Comparison of ENCODE assay signal across 26 cellular contexts in genomic region chr2:61350777-61351176, GRCh38.
A peak's percentile ranks its signal among the peaks of the same experiment; 100 is the strongest.
DNase-seq lines count a peak whose midpoint lies in the region; ATAC-seq and TF ChIP-seq lines count a peak whose summit lies in the region.
"Had no signal": no experiment of that assay in that cellular context is flagged by ENCODE, and none has a peak within 500 bp of the region (broad histone marks: within the 10 kb centered on the region; RNA-seq: fewer than 3 reads in every experiment).

No MANE protein-coding gene starts in this region.

- ATAC-seq in left lung (peak; percentile 71), GM19035 (IDR thresholded peaks at IDR 0.05; ENCODE audit: unreplicated experiment) (no peak)
- ATAC-seq: A549, GM12878 had no signal

- H3K4me3 ChIP-seq in left lung (no peak overlapping the region), OCI-LY7 (ENCODE audit: low read depth, low read length, poor library complexity, severe bottlenecking) (no peak overlapping the region)
- H3K4me3 ChIP-seq: A549, BLaER1, GM12878 had no signal

- H4K20me1 ChIP-seq in OCI-LY7 (ENCODE audit: insufficient read depth, low read length), result no peaks in the 10 kb centered on the region

- no peaks in the 10 kb centered on the region for H3K27me3 ChIP-seq in left lung
- H3K27me3 ChIP-seq: BE2C, BLaER1 had no signal

- no peak overlapping the region for H2AFZ ChIP-seq in OCI-LY7 (ENCODE audit: low read length)

- TF ChIP-seq CTCF in HFFc6 (IDR thresholded peaks at IDR 0.05) (no peak), chondrocyte (IDR thresholded peaks at IDR 0.05) (no peak), left lung (IDR thresholded peaks at IDR 0.05) (no peak), OCI-LY7 (conservative IDR thresholded peaks at IDR 0.05; ENCODE audit: low read length) (no peak)

- H3K79me2 ChIP-seq in OCI-LY7 (ENCODE audit: insufficient read depth, low read depth, low read length), result peaks cover 66% of the 10 kb centered on the region

- H3K36me3 ChIP-seq in left lung (peaks cover 0 to 63% of the 10 kb centered on the region in 2 donors), OCI-LY7 (ENCODE audit: insufficient read depth, low read length) (peaks cover 93% of the 10 kb centered on the region)

- no peaks in the 10 kb centered on the region for H3K9me2 ChIP-seq in OCI-LY7 (ENCODE audit: insufficient read depth, low read length)

- H3K27me3 Mint-ChIP-seq in activated T-cell treated with anti-CD3 and anti-CD28 coated beads, Interleukin-2, amount 50 U/mL, for 24 hours, result no peaks in the 10 kb centered on the region
- H3K27me3 Mint-ChIP-seq in HFFc6 (ENCODE audit: insufficient read depth) (no peaks in the 10 kb centered on the region), chondrocyte (ENCODE audit: low read depth) (no peaks in the 10 kb centered on the region)
- H3K27me3 Mint-ChIP-seq: CD4-positive, alpha-beta memory T cell; CD4-positive, CD25-positive, alpha-beta regulatory T cell; CD8-positive, alpha-beta memory T cell had no signal

- H3K4me3 Mint-ChIP-seq in activated T-cell treated with anti-CD3 and anti-CD28 coated beads, Interleukin-2, amount 50 U/mL, for 24 hours, result no peak overlapping the region
- H3K4me3 Mint-ChIP-seq in HFFc6 (no peak overlapping the region), chondrocyte (ENCODE audit: unreplicated experiment) (no peak overlapping the region)
- H3K4me3 Mint-ChIP-seq: CD14-positive monocyte; CD4-positive, alpha-beta memory T cell; CD4-positive, CD25-positive, alpha-beta regulatory T cell; CD8-positive, alpha-beta memory T cell had no signal

- no TSS peak for BruUV-seq in OCI-LY7 (replicated peaks; lab: Mats Ljungman, UMichigan)

- peaks cover 8% of the 10 kb centered on the region for H3K9me3 Mint-ChIP-seq in activated T-cell treated with anti-CD3 and anti-CD28 coated beads, Interleukin-2, amount 50 U/mL, for 24 hours
- H3K9me3 Mint-ChIP-seq in HFFc6 (peaks cover 9% of the 10 kb centered on the region), chondrocyte (ENCODE audit: low read depth) (peaks cover 13% of the 10 kb centered on the region)

- H3K36me3 Mint-ChIP-seq in activated T-cell treated with anti-CD3 and anti-CD28 coated beads, Interleukin-2, amount 50 U/mL, for 24 hours (ENCODE audit: low read depth), result peaks cover 80% of the 10 kb centered on the region
- H3K36me3 Mint-ChIP-seq in HFFc6 (ENCODE audit: low read depth) (peaks cover 45% of the 10 kb centered on the region), chondrocyte (ENCODE audit: low read depth) (peaks cover 20% of the 10 kb centered on the region)

- POLR2A ChIA-PET in OCI-LY7 (lab: Charles Lee), result interaction anchor here (0.6 to 2.2 kb wide), 4 partner anchors 10 to 325 kb away, joined by 3 to 6 read pairs (median 4); no protein-coding TSS in a partner anchor

- H3K27ac ChIP-seq in left lung (no peak overlapping the region), OCI-LY7 (ENCODE audit: low read depth, low read length, poor library complexity, severe bottlenecking) (no peak overlapping the region)
- H3K27ac ChIP-seq: 22Rv1, A549, BLaER1 had no signal

- no peak for DNase-seq in activated T-cell treated with anti-CD3 and anti-CD28 coated beads, Interleukin-2, amount 50 U/mL, for 24 hours
- DNase-seq in activated T-cell treated with anti-CD3 and anti-CD28 coated beads, Interleukin-2, amount 50 U/mL, for 48 hours, result no peak
- DNase-seq in HFFc6 (no peak), chondrocyte (ENCODE audit: low spot score) (no peak), left lung (no peak), SIG-M5 treated with dmso at 0.1 percent for 504 hours (lab: John Stamatoyannopoulos, UW; ENCODE audit: unreplicated experiment) (no peak), OCI-LY7 (ENCODE audit: low spot score) (no peak)
- DNase-seq: BE2C; C1 segment of cervical spinal cord; CD4-positive, alpha-beta memory T cell; CD4-positive, CD25-positive, alpha-beta regulatory T cell; CD8-positive, alpha-beta memory T cell; COR-L47; DMS 273 treated with DMSO at 0.1 percent for 48 hours; DMS153; DMS53; DMS79; DND-41; EL; GDM1 had no signal

- H3K4me1 Mint-ChIP-seq in activated T-cell treated with anti-CD3 and anti-CD28 coated beads, Interleukin-2, amount 50 U/mL, for 24 hours (ENCODE audit: low read depth), result peaks cover 12% of the 10 kb centered on the region
- H3K4me1 Mint-ChIP-seq in HFFc6 (ENCODE audit: low read depth), result peaks cover 18% of the 10 kb centered on the region
- peaks cover 10% of the 10 kb centered on the region for H3K4me1 Mint-ChIP-seq in chondrocyte (ENCODE audit: low read depth)

- peak overlapping the region; percentile 26 for H3K27ac Mint-ChIP-seq in activated T-cell treated with anti-CD3 and anti-CD28 coated beads, Interleukin-2, amount 50 U/mL, for 24 hours
- H3K27ac Mint-ChIP-seq in HFFc6 (peak overlapping the region; percentile 41; the same call in 1 of the 2 replicates), chondrocyte (ENCODE audit: unreplicated experiment) (peak overlapping the region; percentile 36)
- H3K27ac Mint-ChIP-seq: CD14-positive monocyte; CD4-positive, CD25-positive, alpha-beta regulatory T cell had no signal

- no peaks in the 10 kb centered on the region for H3K9me3 ChIP-seq in left lung
- peaks cover 18% of the 10 kb centered on the region for H3K9me3 ChIP-seq in OCI-LY7 (ENCODE audit: low read length)
- H3K9me3 ChIP-seq: BE2C had no signal

- no peak overlapping the region for H3K4me2 ChIP-seq in OCI-LY7 (ENCODE audit: low read length)
- H3K4me2 ChIP-seq: A549, BLaER1 had no signal

- H3K4me1 ChIP-seq in left lung, result peaks cover 0 to 3% of the 10 kb centered on the region in 2 donors
- H3K4me1 ChIP-seq in OCI-LY7 (ENCODE audit: insufficient read depth, low read length, poor library complexity, severe bottlenecking), result no peaks in the 10 kb centered on the region
- H3K4me1 ChIP-seq: A549, BE2C, BLaER1 had no signal

- intact Hi-C loops in left lung (cut with DNase I), result no loop called here
- intact Hi-C loops in OCI-LY7 (cut with micrococcal nuclease; ENCODE audit: unreplicated experiment), result no loop called here

- CTCF ChIA-PET in OCI-LY7 (lab: Charles Lee; ENCODE audit: unreplicated experiment), result no interaction called here
